In the genomic region with DNA sequence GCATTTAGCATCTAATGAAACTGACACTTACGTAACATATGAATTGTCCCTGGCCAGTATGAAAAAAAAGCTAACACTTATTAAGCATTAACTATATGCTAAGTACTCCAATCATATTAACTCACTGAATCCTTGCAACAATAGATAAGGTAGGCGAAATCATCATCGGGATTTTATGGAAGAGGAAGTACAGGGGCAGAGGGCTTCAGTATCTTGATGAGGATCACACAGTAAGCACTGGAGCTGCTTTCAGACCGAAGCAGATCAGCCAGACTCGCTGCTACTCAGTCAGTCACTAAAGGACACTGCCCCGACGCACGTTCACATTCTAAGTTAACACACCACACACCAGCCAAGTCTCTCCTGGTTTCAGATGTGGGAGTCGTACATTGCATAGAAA, we compare ENCODE assay signal across 1 cellular context.
TF ChIP-seq lines count a peak whose summit lies in the region.

No MANE protein-coding gene starts in this region.

TF ChIP-seq in SK-N-SH treated with all-trans-retinoic acid at 6 μM for 48 hours, 23 proteins besides CTCF, POLR2A, EP300 and RAD21 (continued from another document):
- TF ChIP-seq ESRRG (CRISPR knock-in tag; IDR thresholded peaks at IDR 0.05) (no peak), POU6F1 (CRISPR knock-in tag; IDR thresholded peaks at IDR 0.05; ENCODE audit: borderline replicate concordance, low read depth) (no peak), ZFP30 (CRISPR knock-in tag; IDR thresholded peaks at IDR 0.05) (no peak), ISL1 (CRISPR knock-in tag; IDR thresholded peaks at IDR 0.05) (no peak)
